ENCODE assay signal across 1 cellular context in genomic region chr5:40682431-40683017, GRCh38.
TF ChIP-seq lines count a peak whose summit lies in the region.

No MANE protein-coding gene starts in this region.

TF ChIP-seq in HepG2, 621 proteins besides CTCF, POLR2A, EP300 and RAD21 (continued from another document):
- TF ChIP-seq SNAPC4 (CRISPR knock-in tag; IDR thresholded peaks at IDR 0.05) (no peak), SOX13 (IDR thresholded peaks at IDR 0.05) (no peak), SOX13 (CRISPR knock-in tag; conservative IDR thresholded peaks at IDR 0.05 in 1 of 2, IDR thresholded peaks at IDR 0.05 in 1 of 2) (no peak), PBX2 (CRISPR knock-in tag; IDR thresholded peaks at IDR 0.05) (no peak), ZNF562 (CRISPR knock-in tag; IDR thresholded peaks at IDR 0.05; ENCODE audit: borderline replicate concordance) (no peak), ZNF878 (CRISPR knock-in tag; IDR thresholded peaks at IDR 0.05) (no peak), FOXA1 (IDR thresholded peaks at IDR 0.05) (no peak), FOXA1 (CRISPR knock-in tag; IDR thresholded peaks at IDR 0.05) (no peak), SIN3B (IDR thresholded peaks at IDR 0.05; ENCODE audit: low read length) (no peak), NFATC3 (CRISPR knock-in tag; IDR thresholded peaks at IDR 0.05) (no peak), ZBTB1 (CRISPR knock-in tag; IDR thresholded peaks at IDR 0.05; ENCODE audit: borderline replicate concordance) (no peak)
